8 cellular contexts compared by ENCODE assay signal in the genomic region with DNA sequence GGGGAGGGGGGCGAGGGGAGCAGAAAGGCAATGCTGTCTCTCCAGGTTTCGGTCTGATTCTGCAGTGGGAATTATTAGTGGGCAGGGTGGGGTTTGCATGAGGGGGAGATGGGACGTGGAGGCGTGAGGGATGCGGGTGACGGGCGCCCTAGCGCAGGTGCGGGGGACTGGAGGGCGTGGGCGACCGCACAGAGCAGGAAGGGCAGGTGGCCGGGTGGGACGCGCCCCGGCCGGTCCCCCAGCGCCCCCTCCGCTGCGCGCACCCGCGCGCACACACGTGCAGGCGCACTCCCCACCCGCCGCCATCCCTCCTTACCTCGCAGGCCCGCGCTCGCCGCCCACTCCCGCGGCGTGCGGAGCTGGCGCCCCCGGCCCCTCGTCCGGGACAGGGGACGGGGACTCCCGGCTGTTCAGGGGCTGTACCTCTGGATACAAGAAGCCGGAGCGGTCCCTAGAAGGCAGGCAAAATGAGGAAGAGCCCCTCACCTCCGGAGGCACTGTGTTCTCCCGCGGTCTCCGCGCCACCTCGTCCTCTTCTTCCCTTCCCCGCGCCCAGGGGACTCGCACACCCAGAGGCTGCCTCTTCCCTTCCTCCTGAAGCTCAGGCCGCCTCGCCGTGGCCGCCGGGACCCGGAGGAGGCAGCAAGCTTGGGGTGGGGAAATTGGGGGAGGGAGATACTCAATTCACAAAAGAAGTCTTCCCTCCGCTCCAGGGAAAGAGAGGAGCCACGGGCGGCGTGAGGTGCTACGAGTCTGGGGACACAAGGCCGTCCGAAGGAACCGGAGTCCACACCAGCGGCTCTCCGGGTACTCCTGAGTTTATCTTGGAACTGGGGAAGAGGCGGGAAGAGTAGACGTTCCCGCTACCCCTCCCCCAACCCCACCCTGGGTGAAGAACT. TPM values are rescaled to one million over a fixed set of nuclear protein-coding genes. Genes with fewer than 3 reads are reported as not detected.
DNase-seq lines count a peak whose midpoint lies in the region; ATAC-seq and TF ChIP-seq lines count a peak whose summit lies in the region.

No MANE protein-coding gene starts in this region.

- H3K9me3 Mint-ChIP-seq in CD8-positive, alpha-beta T cell = peaks cover 8% of the 10 kb centered on the region
- H3K9me3 Mint-ChIP-seq in naive thymus-derived CD8-positive, alpha-beta T cell = peaks cover 2 to 22% (median 8%) of the 10 kb centered on the region in 9 donors

- no peaks in the 10 kb centered on the region for H3K9me3 ChIP-seq in CD8-positive, alpha-beta T cell (ENCODE audit: low read length)
- no peaks in the 10 kb centered on the region for H3K9me3 ChIP-seq in HUES64 (ENCODE audit: insufficient read depth, low read depth, low read length)

- peaks cover 7% of the 10 kb centered on the region for H3K27me3 ChIP-seq in CD8-positive, alpha-beta T cell (ENCODE audit: insufficient read depth, low read length)
- peaks cover 75% of the 10 kb centered on the region for H3K27me3 ChIP-seq in HUES64 (ENCODE audit: insufficient read depth, low read length)

- peaks cover 59% of the 10 kb centered on the region for H3K27me3 Mint-ChIP-seq in CD8-positive, alpha-beta T cell (ENCODE audit: low read depth)
- H3K27me3 Mint-ChIP-seq in naive thymus-derived CD8-positive, alpha-beta T cell = peaks cover 31 to 81% (median 60%) of the 10 kb centered on the region in 5 donors

- no peak overlapping the region for H3K27ac ChIP-seq in CD8-positive, alpha-beta T cell (ENCODE audit: low read depth, low read length)
- H3K27ac ChIP-seq in HUES64 (ENCODE audit: low read depth, low read length) (no peak overlapping the region), coronary artery (no peak overlapping the region)

- H3K4me1 ChIP-seq in CD8-positive, alpha-beta T cell (ENCODE audit: insufficient read depth, low read length) = no peaks in the 10 kb centered on the region
- H3K4me1 ChIP-seq in HUES64 (ENCODE audit: insufficient read depth, low read length) = peaks cover 27% of the 10 kb centered on the region

- H3K36me3 Mint-ChIP-seq in CD8-positive, alpha-beta T cell = no peaks in the 10 kb centered on the region
- peaks cover 0 to 15% (median 3%) of the 10 kb centered on the region in 3 donors for H3K36me3 Mint-ChIP-seq in naive thymus-derived CD8-positive, alpha-beta T cell

- DNase-seq in CD8-positive, alpha-beta T cell = peak in 1 of 7 experiments; percentile 8
- DNase-seq in coronary artery (ENCODE audit: low spot score) (no peak), midbrain (lab: John Stamatoyannopoulos, UW) (no peak), H4 (ENCODE audit: low spot score) (no peak), NCI-H128 (lab: John Stamatoyannopoulos, UW; ENCODE audit: unreplicated experiment) (no peak)
- no peak for DNase-seq in naive thymus-derived CD8-positive, alpha-beta T cell

- H3K36me3 ChIP-seq in CD8-positive, alpha-beta T cell (ENCODE audit: insufficient read depth, low read length) = no peaks in the 10 kb centered on the region
- H3K36me3 ChIP-seq in HUES64 (ENCODE audit: insufficient read depth, low read length) = no peaks in the 10 kb centered on the region

- intact Hi-C loops in CD8-positive, alpha-beta T cell (cut with DNase I, micrococcal nuclease) = loop anchor here in 1 of 2 experiments (10.0 kb wide), 1 partner anchor 1857 kb away; no protein-coding TSS in a partner anchor

- under 1% methylated on average over 67 of the region's 73 CpGs for WGBS in HUES64

- no peak overlapping the region for H3K4me3 ChIP-seq in CD8-positive, alpha-beta T cell (ENCODE audit: low read depth, low read length)
- peak overlapping the region; percentile 50 for H3K4me3 ChIP-seq in HUES64 (ENCODE audit: low read length)
- H3K4me3 ChIP-seq in coronary artery = peak overlapping the region; percentile 71

- TF ChIP-seq CTCF in CD8-positive, alpha-beta T cell (IDR thresholded peaks at IDR 0.05) = no peak
- TF ChIP-seq CTCF in coronary artery (IDR thresholded peaks at IDR 0.05) = no peak

- peaks cover 10% of the 10 kb centered on the region for H3K4me1 Mint-ChIP-seq in CD8-positive, alpha-beta T cell (ENCODE audit: low read depth)
- H3K4me1 Mint-ChIP-seq in naive thymus-derived CD8-positive, alpha-beta T cell = peaks cover 4 to 30% (median 17%) of the 10 kb centered on the region in 4 donors

- CTCF ChIA-PET in CD8-positive, alpha-beta T cell (lab: Charles Lee) = no interaction called here

- no peak for ATAC-seq in CD8-positive, alpha-beta T cell
- ATAC-seq in naive thymus-derived CD8-positive, alpha-beta T cell = no peak
- no peak for ATAC-seq in HG03196 (IDR thresholded peaks at IDR 0.05; ENCODE audit: unreplicated experiment)

- POLR2A ChIA-PET in CD8-positive, alpha-beta T cell (lab: Charles Lee) = no interaction called here
- POLR2A ChIA-PET in naive thymus-derived CD8-positive, alpha-beta T cell (lab: Charles Lee) = no interaction called here

- 0 out of 2 replicates have a peak overlapping the region, but pooled peaks have one; percentile 31 for H3K9ac ChIP-seq in HUES64 (ENCODE audit: low read depth, low read length)

- H3K27ac Mint-ChIP-seq in CD8-positive, alpha-beta T cell = no peak overlapping the region
- no peak overlapping the region for H3K27ac Mint-ChIP-seq in naive thymus-derived CD8-positive, alpha-beta T cell

- peak overlapping the region; percentile 3 for H3K4me3 Mint-ChIP-seq in CD8-positive, alpha-beta T cell
- peak overlapping the region; percentile 24 to 81 (median 58) for H3K4me3 Mint-ChIP-seq in naive thymus-derived CD8-positive, alpha-beta T cell

RNA-seq across cellular contexts. Expression of a gene that starts 1.3 kb away (rescaled TPM):
- total RNA-seq in CD8-positive, alpha-beta T cell = not detected
- polyA plus RNA-seq in HUES64 (2013, experiment 1 of 2) = 3.8 TPM
- polyA plus RNA-seq in HUES64 (2013, experiment 2 of 2) = 3.0 TPM
- total RNA-seq in naive thymus-derived CD8-positive, alpha-beta T cell = not detected
- polyA plus RNA-seq in naive thymus-derived CD8-positive, alpha-beta T cell = not detected
- total RNA-seq in H4 (2014; rRNA removed; shearing (Covaris generic)) = 0.64 and 0.81 TPM in 2 replicates
